15 cellular contexts compared by ENCODE assay signal in genomic region chr5:175800656-175801081, GRCh38.
DNase-seq lines count a peak whose midpoint lies in the region; ATAC-seq, FAIRE-seq and TF ChIP-seq lines count a peak whose summit lies in the region.
"Had no signal": no experiment of that assay in that cellular context is flagged by ENCODE, and none has a peak within 500 bp of the region (broad histone marks: within the 10 kb centered on the region; RNA-seq: fewer than 3 reads in every experiment).

No MANE protein-coding gene starts in this region.

- H3K4ac ChIP-seq in mesendoderm (ENCODE audit: low read depth, low read length): no peak overlapping the region

- no peak for TF ChIP-seq EP300 in K562 (IDR thresholded peaks at IDR 0.05; ENCODE audit: low read length)

- H3K9me3 ChIP-seq in GM23248 (ENCODE audit: low read depth) (no peaks in the 10 kb centered on the region), K562 (replicated peaks; ENCODE audit: control insufficient read depth, insufficient read depth, low read depth, low read length) (no peaks in the 10 kb centered on the region), right lobe of liver (no peaks in the 10 kb centered on the region)
- H3K9me3 ChIP-seq: HAP-1, transverse colon had no signal

- no peak for TF ChIP-seq POLR2A in K562 (conservative IDR thresholded peaks at IDR 0.05)
- no peak for TF ChIP-seq POLR2A in right lobe of liver (IDR thresholded peaks at IDR 0.05)

- H3K27ac ChIP-seq in GM23248: no peak overlapping the region
- H3K27ac ChIP-seq in K562 (ENCODE audit: extremely low read depth, low read depth, low read length): no peak overlapping the region
- no peak overlapping the region for H3K27ac ChIP-seq in right lobe of liver
- no peak overlapping the region for H3K27ac ChIP-seq in mesendoderm (ENCODE audit: low read depth, low read length)
- H3K27ac ChIP-seq: Peyer's patch, transverse colon had no signal

- no peaks in the 10 kb centered on the region for H3K79me1 ChIP-seq in mesendoderm (ENCODE audit: low read length)

- H3K9me1 ChIP-seq in K562 (ENCODE audit: control insufficient read depth, insufficient read depth, low read length): no peaks in the 10 kb centered on the region

- no peak overlapping the region for H3K56ac ChIP-seq in mesendoderm (ENCODE audit: low read length)

- H2AFZ ChIP-seq in GM23248 (no peak overlapping the region), K562 (ENCODE audit: low read depth, low read length) (no peak overlapping the region)

- H2BK15ac ChIP-seq in mesendoderm (replicated peaks; ENCODE audit: low read depth): no peak overlapping the region

- H3K4me3 ChIP-seq in GM23248: no peak overlapping the region
- H3K4me3 ChIP-seq in K562: no peak overlapping the region
- H3K4me3 ChIP-seq in right lobe of liver: no peak overlapping the region
- H3K4me3 ChIP-seq in mesendoderm (ENCODE audit: low read length): no peak overlapping the region
- H3K4me3 ChIP-seq: HAP-1, Peyer's patch, transverse colon had no signal

- H3K4me2 ChIP-seq in GM23248 (ENCODE audit: unreplicated experiment) (no peak overlapping the region), K562 (ENCODE audit: insufficient read depth, low read length) (0 out of 2 replicates have a peak overlapping the region, but pooled peaks have one; percentile 1), mesendoderm (ENCODE audit: low read length) (no peak overlapping the region)

- FAIRE-seq in K562 (lab: Jason Lieb, UNC): peak; percentile 80

- H3K18ac ChIP-seq in mesendoderm (ENCODE audit: low read length): no peak overlapping the region

- CTCF ChIA-PET in K562 (lab: Yijun Ruan, JAX; ENCODE audit: low intra/inter-chr PET ratio): no interaction called here

- H3K9ac ChIP-seq in GM23248: no peak overlapping the region
- H3K9ac ChIP-seq in K562 (ENCODE audit: insufficient read depth in 1 of 2, low read depth in 2 of 2, low read length in 2 of 2): no peak overlapping the region
- H3K9ac ChIP-seq in mesendoderm (ENCODE audit: low read length): no peak overlapping the region

- in situ Hi-C loops in GM23248 (cut with MboI): no loop called here
- in situ Hi-C loops in K562 (cut with MboI): loop anchor here (10.0 kb wide), 1 partner anchor 944 kb away; no protein-coding TSS in a partner anchor

- ATAC-seq in K562 (peak; percentile 48), HG03139 (IDR thresholded peaks at IDR 0.05; ENCODE audit: unreplicated experiment) (no peak), right lobe of liver (no peak)

- no peak overlapping the region for H4K5ac ChIP-seq in mesendoderm (ENCODE audit: low read length)

- DNase-seq in GM23248 (peak; percentile 66), NCI-H460 (ENCODE audit: extremely low read depth, low read depth) (peak; percentile 18), K562 (ENCODE audit: extremely low read depth in 1 of 4, low spot score in 3 of 4) (peak in 2 of 4 experiments; percentile 39 to 65), non-pigmented ciliary epithelial cell (ENCODE audit: low read depth) (peak; percentile 26), right lobe of liver (no peak), mesendoderm (no peak)
- DNase-seq: amniotic stem cell; effector CD8-positive, alpha-beta T cell; mesenchymal stem cell; NCI-H2107; Peyer's patch; stimulated activated CD4-positive, alpha-beta T cell treated with anti-CD3 and anti-CD28 coated beads, Interleukin-15, amount 100 ng/mL, for 24 hours; transverse colon had no signal

- intact Hi-C loops in K562 (cut with micrococcal nuclease) (no loop called here), right lobe of liver (cut with DNase I) (no loop called here)

- no peak overlapping the region for H4K8ac ChIP-seq in mesendoderm (ENCODE audit: low read depth, low read length)

- TF ChIP-seq RAD21 in K562 (CRISPR knock-in tag; conservative IDR thresholded peaks at IDR 0.05 in 1 of 2, IDR thresholded peaks at IDR 0.05 in 1 of 2): no peak

- no peaks in the 10 kb centered on the region for H3K4me1 ChIP-seq in GM23248 (ENCODE audit: insufficient read depth)
- peaks cover 2 to 17% of the 10 kb centered on the region in 2 experiments; a peak in 4 of 5 replicates for H3K4me1 ChIP-seq in K562 (replicated peaks in 1 of 2; ENCODE audit: control insufficient read depth in 2 of 2, insufficient read depth in 2 of 2, low read length in 2 of 2)
- H3K4me1 ChIP-seq in right lobe of liver: peaks cover 0 to 5% (median 0%) of the 10 kb centered on the region in 4 donors
- no peaks in the 10 kb centered on the region for H3K4me1 ChIP-seq in mesendoderm (ENCODE audit: control insufficient read depth, low read depth, low read length)
- H3K4me1 ChIP-seq: HAP-1 had no signal

- no peak overlapping the region for H2AK5ac ChIP-seq in mesendoderm (ENCODE audit: low read length)

- 8 to 19% methylated on average over 5 of the region's 5 CpGs for WGBS in GM23248 (ENCODE audit: low coverage in 1 of 2, low lambda C conversion rate in 2 of 2, missing lambda C conversion rate in 2 of 2), 2 experiments
- 0% methylated on average over 4 of the region's 5 CpGs for WGBS in K562 (ENCODE audit: insufficient coverage, low coverage, missing lambda C conversion rate)
- WGBS in right lobe of liver (ENCODE audit: insufficient coverage, low coverage, low lambda C conversion rate, missing lambda C conversion rate): 30% methylated on average over 5 of the region's 5 CpGs
- no CpG with 5 or more reads among the region's 5 CpGs for WGBS in mesendoderm (ENCODE audit: extremely low coverage, insufficient coverage, low lambda C conversion rate)

- H3K23ac ChIP-seq in mesendoderm (ENCODE audit: low read length): no peak overlapping the region

- no TSS peak for BruUV-seq in K562 (replicated peaks; lab: Mats Ljungman, UMichigan)

- no peaks in the 10 kb centered on the region for H3K79me2 ChIP-seq in GM23248 (ENCODE audit: insufficient read depth)
- H3K79me2 ChIP-seq in K562 (ENCODE audit: control insufficient read depth, insufficient read depth, low read length): no peaks in the 10 kb centered on the region
- no peaks in the 10 kb centered on the region for H3K79me2 ChIP-seq in mesendoderm (ENCODE audit: control insufficient read depth, insufficient read depth, low read length)

- no peak overlapping the region for H2BK120ac ChIP-seq in mesendoderm (ENCODE audit: low read depth, low read length)

- H3F3A ChIP-seq in GM23248 (ENCODE audit: insufficient read depth): no peaks in the 10 kb centered on the region

- no peaks in the 10 kb centered on the region for H4K20me1 ChIP-seq in GM23248 (ENCODE audit: insufficient read depth)
- H4K20me1 ChIP-seq in K562 (replicated peaks; ENCODE audit: control insufficient read depth, insufficient read depth, low read length): no peaks in the 10 kb centered on the region

- no peak for TF ChIP-seq CTCF in K562 (IDR thresholded peaks at IDR 0.05 in 2 of 3, conservative IDR thresholded peaks at IDR 0.05 in 1 of 3; ENCODE audit: insufficient read depth in 2 of 3, low read depth in 1 of 3, low read length in 3 of 3)
- no peak for TF ChIP-seq CTCF in right lobe of liver (IDR thresholded peaks at IDR 0.05)

- H3K27me3 ChIP-seq in GM23248 (replicated peaks; ENCODE audit: insufficient read depth) (peaks cover 28% of the 10 kb centered on the region; the same call in 1 of the 2 replicates), K562 (ENCODE audit: control insufficient read depth in 2 of 2, insufficient read depth in 2 of 2, low read length in 2 of 2) (peaks cover 2 to 26% of the 10 kb centered on the region in 2 experiments; a peak in 3 of 5 replicates), right lobe of liver (peaks cover 0 to 26% of the 10 kb centered on the region in 2 donors), mesendoderm (ENCODE audit: insufficient read depth, low read length, poor library complexity) (peaks cover 6% of the 10 kb centered on the region)

- no peaks in the 10 kb centered on the region for H3K9me2 ChIP-seq in GM23248 (ENCODE audit: insufficient read depth)

- POLR2A ChIA-PET in K562 (lab: Yijun Ruan, JAX): no interaction called here

- no peak overlapping the region for H2BK5ac ChIP-seq in mesendoderm (ENCODE audit: low read length)

- H3K36me3 ChIP-seq in GM23248 (ENCODE audit: low read depth): no peaks in the 10 kb centered on the region
- H3K36me3 ChIP-seq in K562 (ENCODE audit: control insufficient read depth, insufficient read depth, low read length): no peaks in the 10 kb centered on the region
- no peaks in the 10 kb centered on the region for H3K36me3 ChIP-seq in right lobe of liver
- H3K36me3 ChIP-seq in mesendoderm (ENCODE audit: control insufficient read depth, insufficient read depth, low read length): no peaks in the 10 kb centered on the region
- H3K36me3 ChIP-seq: HAP-1, Peyer's patch, transverse colon had no signal

TF ChIP-seq in K562, 482 proteins besides CTCF, POLR2A, EP300 and RAD21 (continues in another document):
- TF ChIP-seq MAFK (IDR thresholded peaks at IDR 0.05; ENCODE audit: low read length) (peak; percentile 69; the same call in 1 of the 2 replicates), NFE2L1 (tag; IDR thresholded peaks at IDR 0.05; ENCODE audit: borderline replicate concordance, low read depth) (no peak), RBM22 (IDR thresholded peaks at IDR 0.05; ENCODE audit: low read depth, low read length, poor library complexity, severe bottlenecking) (no peak), CEBPB (tag; IDR thresholded peaks at IDR 0.05) (no peak), MED1 (CRISPR knock-in tag; IDR thresholded peaks at IDR 0.05; ENCODE audit: borderline replicate concordance) (no peak), PHTF2 (CRISPR knock-in tag; IDR thresholded peaks at IDR 0.05) (no peak), ELF4 (CRISPR knock-in tag; IDR thresholded peaks at IDR 0.05) (no peak), STAG1 (CRISPR knock-in tag; IDR thresholded peaks at IDR 0.05; ENCODE audit: borderline replicate concordance) (no peak), MEIS2 (IDR thresholded peaks at IDR 0.05; ENCODE audit: partially characterized antibody) (no peak), SAP30 (IDR thresholded peaks at IDR 0.05; ENCODE audit: borderline replicate concordance, insufficient read depth, low read depth, low read length, poor library complexity, severe bottlenecking) (no peak), ZFX (CRISPR knock-in tag; IDR thresholded peaks at IDR 0.05) (no peak), TFAM (CRISPR knock-in tag; conservative IDR thresholded peaks at IDR 0.05) (no peak), DPF2 (IDR thresholded peaks at IDR 0.05) (peak; percentile 57), CBX5 (IDR thresholded peaks at IDR 0.05; ENCODE audit: borderline replicate concordance, low read depth) (no peak), CTBP1 (IDR thresholded peaks at IDR 0.05; ENCODE audit: borderline replicate concordance) (no peak), ZFP1 (CRISPR knock-in tag; IDR thresholded peaks at IDR 0.05) (no peak), RB1 (IDR thresholded peaks at IDR 0.05; ENCODE audit: low read depth) (no peak), ZNF263 (CRISPR knock-in tag; IDR thresholded peaks at IDR 0.05; ENCODE audit: borderline replicate concordance) (no peak), CBFA2T2 (conservative IDR thresholded peaks at IDR 0.05) (0 out of 2 replicates have a peak, but pooled peaks have one; percentile 11), HDAC6 (IDR thresholded peaks at IDR 0.05; ENCODE audit: low read depth, low read length) (no peak), PHB2 (IDR thresholded peaks at IDR 0.05; ENCODE audit: low read depth) (no peak), SMC3 (conservative IDR thresholded peaks at IDR 0.05; ENCODE audit: insufficient read depth, low read depth, low read length) (no peak)

Comparison
In these comparisons a context has a peak if more than half of its experiments do, and no peak if none do; other contexts are left out.
1. DNase-seq: peak in GM23248 (single experiment), NCI-H460 (single experiment) and non-pigmented ciliary epithelial cell (single experiment); none in right lobe of liver (0 of 3) and mesendoderm (single experiment).